Comparison of ENCODE assay signal across 10 cellular contexts in genomic region chr5:425714-426113, GRCh38. TPM values are rescaled to one million over a fixed set of nuclear protein-coding genes. Genes with fewer than 3 reads are reported as not detected.
DNase-seq lines count a peak whose midpoint lies in the region; ATAC-seq, FAIRE-seq and TF ChIP-seq lines count a peak whose summit lies in the region.
"Had no signal": no experiment of that assay in that cellular context is flagged by ENCODE, and none has a peak within 500 bp of the region (broad histone marks: within the 10 kb centered on the region; RNA-seq: fewer than 3 reads in every experiment).

No MANE protein-coding gene starts in this region.

- H3K27ac ChIP-seq in HepG2 (ENCODE audit: extremely low read length, insufficient read depth, low read length) = no peak overlapping the region
- no peak overlapping the region for H3K27ac ChIP-seq in right lobe of liver

- intact Hi-C loops in HepG2 (cut with micrococcal nuclease; ENCODE audit: unreplicated experiment) = no loop called here
- intact Hi-C loops in right lobe of liver (cut with DNase I) = no loop called here

- POLR2A ChIA-PET in HepG2 (lab: Yijun Ruan, JAX) = no interaction called here

- H3K9ac ChIP-seq in HepG2 (ENCODE audit: insufficient read depth, low read depth, low read length) = no peak overlapping the region

- H3K4me2 ChIP-seq in HepG2 (ENCODE audit: low read depth, low read length) = no peak overlapping the region

- TF ChIP-seq CTCF in HepG2 (CRISPR knock-in tag; IDR thresholded peaks at IDR 0.05) (0 out of 2 replicates have a peak, but pooled peaks have one; percentile 22), right lobe of liver (IDR thresholded peaks at IDR 0.05) (peak in 1 of 4 donors; percentile 6)

- H3K27me3 ChIP-seq in HepG2 (ENCODE audit: control insufficient read depth in 1 of 2, insufficient read depth in 2 of 2, low read length in 2 of 2) (no peaks in the 10 kb centered on the region), right lobe of liver (no peaks in the 10 kb centered on the region)

- ATAC-seq in HepG2 (no peak), right lobe of liver (no peak), HG03354 (IDR thresholded peaks at IDR 0.05; ENCODE audit: poor library complexity, severe bottlenecking, unreplicated experiment) (no peak)

- no peak for FAIRE-seq in HepG2 (lab: Jason Lieb, UNC)

- no peaks in the 10 kb centered on the region for H4K20me1 ChIP-seq in HepG2 (ENCODE audit: insufficient read depth, low read length)

- DNase-seq in HepG2 (ENCODE audit: low spot score) (no peak), right lobe of liver (no peak), NCI-H460 (ENCODE audit: extremely low read depth, low read depth) (peak; percentile 40), dermis blood vessel endothelial cell (peak; percentile 70), superior temporal gyrus (ENCODE audit: extremely low spot score) (peak; percentile 53), epidermal melanocyte (ENCODE audit: insufficient read length, low spot score) (no peak), T1000 (lab: John Stamatoyannopoulos, UW) (no peak)
- DNase-seq: activated CD8-positive, alpha-beta memory T cell treated with anti-CD3 and anti-CD28 coated beads, Interleukin-2, amount 50 U/mL, for 4 hours; effector memory CD4-positive, alpha-beta T cell had no signal

- H3K36me3 ChIP-seq in HepG2 (replicated peaks in 1 of 2; ENCODE audit: control insufficient read depth in 1 of 2, insufficient read depth in 2 of 2, low read length in 2 of 2) = no peaks in the 10 kb centered on the region
- H3K36me3 ChIP-seq in right lobe of liver = no peaks in the 10 kb centered on the region

- no peak overlapping the region for H3K4me3 ChIP-seq in HepG2 (replicated peaks in 1 of 3; ENCODE audit: insufficient read depth in 1 of 3, low read depth in 2 of 3, low read length in 3 of 3)
- no peak overlapping the region for H3K4me3 ChIP-seq in right lobe of liver

- TF ChIP-seq RAD21 in HepG2 (CRISPR knock-in tag; IDR thresholded peaks at IDR 0.05) = no peak

- H3K79me2 ChIP-seq in HepG2 (ENCODE audit: insufficient read depth, low read length) = no peaks in the 10 kb centered on the region

- CTCF ChIA-PET in HepG2 (lab: Yijun Ruan, JAX; ENCODE audit: low intra/inter-chr PET ratio, low total read pairs) = no interaction called here

- H3K9me3 ChIP-seq in HepG2 (ENCODE audit: low read length) (no peaks in the 10 kb centered on the region), right lobe of liver (no peaks in the 10 kb centered on the region)

- TF ChIP-seq POLR2A in HepG2 (IDR thresholded peaks at IDR 0.05; ENCODE audit: insufficient read depth in 1 of 2, low read depth in 2 of 2, low read length in 2 of 2) (no peak), right lobe of liver (IDR thresholded peaks at IDR 0.05) (no peak)

- H2AFZ ChIP-seq in HepG2 (ENCODE audit: low read length) = no peak overlapping the region

- in situ Hi-C loops in HepG2 (cut with HindIII; ENCODE audit: extremely low pct_ligation_motif_present, low pct_unique_long_range_greater_than_20kb) = no loop called here

- H3K4me1 ChIP-seq in HepG2 (ENCODE audit: insufficient read depth, low read length) (peaks cover 4% of the 10 kb centered on the region), right lobe of liver (no peaks in the 10 kb centered on the region)

- no TSS peak for BruUV-seq in HepG2 (replicated peaks; lab: Mats Ljungman, UMichigan)

- TF ChIP-seq EP300 in HepG2 (IDR thresholded peaks at IDR 0.05; ENCODE audit: low read depth in 2 of 2, low read length in 2 of 2) (no peak), HepG2 (CRISPR knock-in tag; IDR thresholded peaks at IDR 0.05; ENCODE audit: borderline replicate concordance) (no peak)

- 57% methylated on average over 5 of the region's 5 CpGs for whole genome bisulfite sequencing in HepG2 (ENCODE audit: low lambda C conversion rate)
- WGBS in right lobe of liver (ENCODE audit: insufficient coverage, low coverage, low lambda C conversion rate, missing lambda C conversion rate) = 21% methylated on average over 4 of the region's 5 CpGs

TF ChIP-seq in HepG2, 621 proteins besides CTCF, POLR2A, EP300 and RAD21 (continues in another document):
- TF ChIP-seq TBP (CRISPR knock-in tag; IDR thresholded peaks at IDR 0.05) (no peak), MTF2 (CRISPR knock-in tag; IDR thresholded peaks at IDR 0.05; ENCODE audit: borderline replicate concordance) (no peak), THAP11 (CRISPR knock-in tag; IDR thresholded peaks at IDR 0.05) (no peak), ZNF652 (CRISPR knock-in tag; IDR thresholded peaks at IDR 0.05; ENCODE audit: borderline replicate concordance, low read depth) (no peak), KLF15 (CRISPR knock-in tag; IDR thresholded peaks at IDR 0.05; ENCODE audit: borderline replicate concordance) (no peak), HIC2 (CRISPR knock-in tag; IDR thresholded peaks at IDR 0.05; ENCODE audit: low read depth) (no peak), ZNF784 (CRISPR knock-in tag; IDR thresholded peaks at IDR 0.05; ENCODE audit: borderline replicate concordance) (no peak), SP1 (IDR thresholded peaks at IDR 0.05) (no peak), SP1 (CRISPR knock-in tag; IDR thresholded peaks at IDR 0.05) (no peak), TBL1XR1 (IDR thresholded peaks at IDR 0.05; ENCODE audit: borderline replicate concordance, low read length, partially characterized antibody) (no peak), FOXP4 (CRISPR knock-in tag; IDR thresholded peaks at IDR 0.05) (no peak), JUN (CRISPR knock-in tag; IDR thresholded peaks at IDR 0.05) (no peak), ZBTB3 (CRISPR knock-in tag; IDR thresholded peaks at IDR 0.05; ENCODE audit: borderline replicate concordance, low read depth) (no peak), ZNF713 (CRISPR knock-in tag; IDR thresholded peaks at IDR 0.05) (no peak)

RNA-seq across cellular contexts. Expression of gene EXOC3, which starts 17.3 kb away (rescaled TPM):
- total RNA-seq in HepG2 (2016; rRNA removed; fragmentation: Illumina TruSeq; extraction: Trizol) (16.0 and 20.5 TPM in 2 replicates), right lobe of liver (10 to 100 TPM; 14.6 to 24.3 (median 20.0) TPM), dermis blood vessel endothelial cell (44.3 and 52.1 TPM in 2 replicates)
- 7.2 and 7.9 TPM in 2 replicates for total RNA-seq in HepG2 (2016; cell fraction: cytosol; rRNA removed; fragmentation: Illumina TruSeq; extraction: Trizol; ENCODE audit: low read depth)
- total RNA-seq in HepG2 (2016; cell fraction: insoluble cytoplasmic fraction; rRNA removed; fragmentation: Illumina TruSeq; extraction: Trizol) = 14.6 and 19.5 TPM in 2 replicates
- total RNA-seq in HepG2 (2016; cell fraction: membrane; rRNA removed; fragmentation: Illumina TruSeq; extraction: Trizol) = 13.8 and 14.1 TPM in 2 replicates
- total RNA-seq in HepG2 (2016; cell fraction: nucleus; rRNA removed; fragmentation: Illumina TruSeq; extraction: Trizol) = 11.2 and 13.3 TPM in 2 replicates
- polyA plus RNA-seq in HepG2 (2011; rRNA removed) = 9.2 and 11.8 TPM in 2 replicates
- polyA plus RNA-seq in HepG2 (2011; cell fraction: cytosol; rRNA removed) = 6.8 and 8.3 TPM in 2 replicates
- 26.9 and 28.5 TPM in 2 replicates for polyA plus RNA-seq in HepG2 (2011; cell fraction: nucleus; rRNA removed)
- 14.6 and 15.2 TPM in 2 replicates for polyA plus RNA-seq in HepG2 (2012)
- 5.5 and 5.9 TPM in 2 replicates for polyA plus RNA-seq in HepG2 (2016; cell fraction: cytosol; fragmentation: Illumina TruSeq; extraction: Trizol; ENCODE audit: low read depth)
- polyA plus RNA-seq in HepG2 (2016; cell fraction: insoluble cytoplasmic fraction; fragmentation: Illumina TruSeq; extraction: Trizol; ENCODE audit: low read depth) = 14.3 and 16.5 TPM in 2 replicates
- polyA plus RNA-seq in HepG2 (2016; cell fraction: membrane; fragmentation: Illumina TruSeq; extraction: Trizol; ENCODE audit: low read depth) = 7.8 and 8.8 TPM in 2 replicates
- polyA plus RNA-seq in HepG2 (2016; cell fraction: nucleus; fragmentation: Illumina TruSeq; extraction: Trizol; ENCODE audit: insufficient read depth, low read depth) = 28.1 and 32.7 TPM in 2 replicates
- polyA minus RNA-seq in HepG2 (2011; rRNA and poly(A)+ RNA removed; ENCODE audit: low replicate concordance) = 15.9 and 55.4 TPM in 2 replicates
- 6.1 and 7.2 TPM in 2 replicates for polyA minus RNA-seq in HepG2 (2011; cell fraction: cytosol; rRNA and poly(A)+ RNA removed)
- polyA minus RNA-seq in HepG2 (2011; cell fraction: nucleus; rRNA and poly(A)+ RNA removed) = 12.9 and 14.2 TPM in 2 replicates
- 29.1 and 31.0 TPM in 2 replicates for total RNA-seq in NCI-H460 (2014; rRNA removed; shearing (Covaris generic))
- polyA plus RNA-seq in NCI-H460 (2014; cell fraction: nucleus; rRNA removed) = 35.7 and 36.7 TPM in 2 replicates

Comparison
In these comparisons a context has a peak if more than half of its experiments do, and no peak if none do; other contexts are left out.
1. DNase-seq: peak in NCI-H460 (single experiment), dermis blood vessel endothelial cell (single experiment) and superior temporal gyrus (single experiment); none in HepG2 (single experiment), right lobe of liver (0 of 3), epidermal melanocyte (single experiment) and T1000 (single experiment).